Comparison of ENCODE assay signal across 8 cellular contexts in genomic region chr2:85353876-85354285, GRCh38. TPM values are rescaled to one million over a fixed set of nuclear protein-coding genes. Genes with fewer than 3 reads are reported as not detected.
DNase-seq lines count a peak whose midpoint lies in the region; ATAC-seq and TF ChIP-seq lines count a peak whose summit lies in the region.

No MANE protein-coding gene starts in this region.

- no peaks in the 10 kb centered on the region for H3K27me3 ChIP-seq in ovary

- TF ChIP-seq POLR2A in ovary (IDR thresholded peaks at IDR 0.05) = no peak

- H3K9me3 ChIP-seq in ovary = no peaks in the 10 kb centered on the region

- H3K4me3 ChIP-seq in ovary = peak overlapping the region; percentile 73

- H3K9me3 Mint-ChIP-seq in activated T-helper 17 cell treated with anti-CD3 and anti-CD28 coated beads, Interleukin-2, amount 50 U/mL, for 72 hours = no peaks in the 10 kb centered on the region

- no peaks in the 10 kb centered on the region for H3K27me3 Mint-ChIP-seq in activated T-helper 17 cell treated with anti-CD3 and anti-CD28 coated beads, Interleukin-2, amount 50 U/mL, for 72 hours

- TF ChIP-seq CTCF in ovary (IDR thresholded peaks at IDR 0.05) = no peak

- intact Hi-C loops in ovary (cut with DNase I) = no loop called here

- no peaks in the 10 kb centered on the region for H3K36me3 ChIP-seq in ovary

- 0 to 1% (median 0%) methylated on average over 16 of the region's 16 CpGs for WGBS in ovary, 3 donors

- peaks cover 12% of the 10 kb centered on the region for H3K4me1 Mint-ChIP-seq in activated T-helper 17 cell treated with anti-CD3 and anti-CD28 coated beads, Interleukin-2, amount 50 U/mL, for 72 hours

- peaks cover 55% of the 10 kb centered on the region for H3K36me3 Mint-ChIP-seq in activated T-helper 17 cell treated with anti-CD3 and anti-CD28 coated beads, Interleukin-2, amount 50 U/mL, for 72 hours (ENCODE audit: low read depth)

- TF ChIP-seq EP300 in ovary (IDR thresholded peaks at IDR 0.05) = no peak

- peak overlapping the region; percentile 93 for H3K4me3 Mint-ChIP-seq in activated T-helper 17 cell treated with anti-CD3 and anti-CD28 coated beads, Interleukin-2, amount 50 U/mL, for 72 hours

- peak; percentile 60 for DNase-seq in A172 (ENCODE audit: low spot score)
- peak; percentile 46 for DNase-seq in HuH-7.5 (ENCODE audit: low spot score)
- DNase-seq in glomerular visceral epithelial cell (ENCODE audit: extremely low spot score) = peak; percentile 11
- peak; percentile 50 to 65 (median 61) for DNase-seq in ovary
- DNase-seq in GDM1 (lab: John Stamatoyannopoulos, UW) = no peak

- no peaks in the 10 kb centered on the region for H3K4me1 ChIP-seq in ovary (ENCODE audit: insufficient read depth)

- ATAC-seq in GM18867 (IDR thresholded peaks at IDR 0.05; ENCODE audit: unreplicated experiment) (peak; percentile 7), HG03139 (IDR thresholded peaks at IDR 0.05; ENCODE audit: unreplicated experiment) (no peak)
- peak; percentile 35 for ATAC-seq in activated T-helper 17 cell treated with anti-CD3 and anti-CD28 coated beads, Interleukin-2, amount 50 U/mL, for 72 hours (replicated peaks)

- peak overlapping the region; percentile 96 for H3K27ac Mint-ChIP-seq in activated T-helper 17 cell treated with anti-CD3 and anti-CD28 coated beads, Interleukin-2, amount 50 U/mL, for 72 hours

- peak overlapping the region in 1 of 2 donors; percentile 64 for H3K27ac ChIP-seq in ovary

RNA-seq across cellular contexts. Expression of gene RETSAT, which starts 0.4 kb away (rescaled TPM):
- total RNA-seq in A172 (2014; rRNA removed; shearing (Covaris generic)) = 40.5 and 41.5 TPM in 2 replicates
- total RNA-seq in activated T-helper 17 cell treated with anti-CD3 and anti-CD28 coated beads, Interleukin-2, amount 50 U/mL, for 72 hours = 10 to 100 TPM; 28.4 to 34.5 TPM
- total RNA-seq in ovary = 10 to 100 TPM; 13.4 to 29.4 (median 25.1) TPM
- polyA plus RNA-seq in ovary = 10 to 100 TPM; 16.2 to 24.8 TPM

RNA-seq across cellular contexts. Expression of gene ELMOD3, which starts 0.7 kb away (rescaled TPM):
- total RNA-seq in A172 (2014; rRNA removed; shearing (Covaris generic)) = 14.8 and 14.9 TPM in 2 replicates
- total RNA-seq in activated T-helper 17 cell treated with anti-CD3 and anti-CD28 coated beads, Interleukin-2, amount 50 U/mL, for 72 hours = 10 to 100 TPM; 13.4 to 17.5 TPM
- total RNA-seq in ovary = 10 to 100 TPM; 13.0 to 23.0 (median 15.2) TPM
- 10 to 100 TPM; 17.6 to 21.6 TPM for polyA plus RNA-seq in ovary

RNA-seq across cellular contexts. Expression of gene TGOLN2, which starts 26.1 kb away (rescaled TPM):
- 114 and 120 TPM in 2 replicates for total RNA-seq in A172 (2014; rRNA removed; shearing (Covaris generic))
- 100 to 1,000 TPM; 109 to 139 TPM for total RNA-seq in activated T-helper 17 cell treated with anti-CD3 and anti-CD28 coated beads, Interleukin-2, amount 50 U/mL, for 72 hours
- total RNA-seq in ovary = 10 to 100 TPM; 58.5 to 86.5 (median 75.8) TPM
- 100 to 1,000 TPM in 1 of 2 donors, 10 to 100 TPM in 1; 43.2 to 115 TPM for polyA plus RNA-seq in ovary

RNA-seq across cellular contexts. Expression of gene CAPG, which starts 56.3 kb away (rescaled TPM):
- 659 and 712 TPM in 2 replicates for total RNA-seq in A172 (2014; rRNA removed; shearing (Covaris generic))
- total RNA-seq in activated T-helper 17 cell treated with anti-CD3 and anti-CD28 coated beads, Interleukin-2, amount 50 U/mL, for 72 hours = 10 to 100 TPM; 27.8 to 46.2 TPM
- 10 to 100 TPM in 6 of 7 donors, 1 to 10 TPM in 1; 6.8 to 97.8 (median 23.6) TPM for total RNA-seq in ovary
- polyA plus RNA-seq in ovary = 10 to 100 TPM in 1 of 2 donors, 1 to 10 TPM in 1; 9.8 to 12.3 TPM
